16 cellular contexts compared by ENCODE assay signal in genomic region chr1:54591127-54591756, GRCh38. TPM values are rescaled to one million over a fixed set of nuclear protein-coding genes. Genes with fewer than 3 reads are reported as not detected.
DNase-seq lines count a peak whose midpoint lies in the region; ATAC-seq, FAIRE-seq and TF ChIP-seq lines count a peak whose summit lies in the region.
"Had no signal": no experiment of that assay in that cellular context is flagged by ENCODE, and none has a peak within 500 bp of the region (broad histone marks: within the 10 kb centered on the region; RNA-seq: fewer than 3 reads in every experiment).

No MANE protein-coding gene starts in this region.

- H3K4me3 ChIP-seq in K562: no peak overlapping the region
- H3K4me3 ChIP-seq in HepG2 (replicated peaks in 1 of 3; ENCODE audit: insufficient read depth in 1 of 3, low read depth in 2 of 3, low read length in 3 of 3): no peak overlapping the region
- no peak overlapping the region for H3K4me3 ChIP-seq in tibial nerve

- H3K27ac ChIP-seq in K562 (ENCODE audit: extremely low read depth, low read depth, low read length) (no peak overlapping the region), HepG2 (ENCODE audit: extremely low read length, insufficient read depth, low read length) (no peak overlapping the region), tibial nerve (no peak overlapping the region)

- no peaks in the 10 kb centered on the region for H3K9me3 Mint-ChIP-seq in natural killer cell treated with Interleukin-12 subunit alpha and Interleukin-12 subunit beta and Interleukin-15 and Interleukin-18, amount 100 ng/mL, for 72 hours
- H3K9me3 Mint-ChIP-seq in natural killer cell: no peaks in the 10 kb centered on the region

- no peak overlapping the region for H3K27ac Mint-ChIP-seq in natural killer cell treated with Interleukin-12 subunit alpha and Interleukin-12 subunit beta and Interleukin-15 and Interleukin-18, amount 100 ng/mL, for 72 hours
- H3K27ac Mint-ChIP-seq in natural killer cell: no peak overlapping the region

- H3K36me3 ChIP-seq in K562 (ENCODE audit: control insufficient read depth, insufficient read depth, low read length) (no peaks in the 10 kb centered on the region), HepG2 (replicated peaks in 1 of 2; ENCODE audit: control insufficient read depth in 1 of 2, insufficient read depth in 2 of 2, low read length in 2 of 2) (no peaks in the 10 kb centered on the region; a peak in 1 of 5 replicates), tibial nerve (peaks cover 0 to 22% (median 0%) of the 10 kb centered on the region in 3 donors)

- no peak overlapping the region for H2AFZ ChIP-seq in K562 (ENCODE audit: low read depth, low read length)
- H2AFZ ChIP-seq in HepG2 (ENCODE audit: low read length): no peak overlapping the region

- TF ChIP-seq RAD21 in K562 (CRISPR knock-in tag; conservative IDR thresholded peaks at IDR 0.05 in 1 of 2, IDR thresholded peaks at IDR 0.05 in 1 of 2): no peak
- TF ChIP-seq RAD21 in HepG2 (CRISPR knock-in tag; IDR thresholded peaks at IDR 0.05): no peak

- H3K9me3 ChIP-seq in K562 (replicated peaks; ENCODE audit: control insufficient read depth, insufficient read depth, low read depth, low read length): no peaks in the 10 kb centered on the region
- H3K9me3 ChIP-seq in HepG2 (ENCODE audit: low read length): no peaks in the 10 kb centered on the region
- H3K9me3 ChIP-seq in tibial nerve: no peaks in the 10 kb centered on the region

- DNase-seq in natural killer cell treated with Interleukin-12 subunit alpha and Interleukin-12 subunit beta and Interleukin-15 and Interleukin-18, amount 100 ng/mL, for 72 hours (ENCODE audit: low spot score): peak; percentile 34
- no peak for DNase-seq in natural killer cell
- no peak for DNase-seq in K562 (ENCODE audit: extremely low read depth in 1 of 4, low spot score in 3 of 4)
- DNase-seq in HepG2 (ENCODE audit: low spot score): no peak
- no peak for DNase-seq in NCI-H446 treated with DMSO at 0.1 percent for 48 hours (lab: John Stamatoyannopoulos, UW)
- no peak for DNase-seq in tibial nerve (ENCODE audit: low spot score in 2 of 2)
- no peak for DNase-seq in H4 (ENCODE audit: low spot score)
- DNase-seq: 8988T, C1 segment of cervical spinal cord, NCI-H187 treated with DMSO at 0.1 percent for 48 hours, NCI-H748 treated with DMSO at 0.1 percent for 48 hours, OCI-M1, SHP77 treated with DMSO at 0.1 percent for 48 hours had no signal

- CTCF ChIA-PET in K562 (lab: Yijun Ruan, JAX; ENCODE audit: low intra/inter-chr PET ratio): no interaction called here
- CTCF ChIA-PET in HepG2 (lab: Yijun Ruan, JAX; ENCODE audit: low intra/inter-chr PET ratio, low total read pairs): no interaction called here

- H3K4me1 ChIP-seq in K562 (replicated peaks in 1 of 2; ENCODE audit: control insufficient read depth in 2 of 2, insufficient read depth in 2 of 2, low read length in 2 of 2) (peaks cover 0 to 5% of the 10 kb centered on the region in 2 experiments; a peak in 1 of 5 replicates), HepG2 (ENCODE audit: insufficient read depth, low read length) (peaks cover 21% of the 10 kb centered on the region), tibial nerve (no peaks in the 10 kb centered on the region)

- 9% methylated on average over 5 of the region's 5 CpGs for WGBS in K562 (ENCODE audit: insufficient coverage, low coverage, missing lambda C conversion rate)
- WGBS in HepG2 (ENCODE audit: low lambda C conversion rate): 95% methylated on average over 3 of the region's 5 CpGs
- 86 to 89% methylated on average over 4 to 5 of the region's 5 CpGs for WGBS in tibial nerve, 2 donors

- TF ChIP-seq CTCF in natural killer cell (IDR thresholded peaks at IDR 0.05) (no peak), K562 (IDR thresholded peaks at IDR 0.05 in 2 of 3, conservative IDR thresholded peaks at IDR 0.05 in 1 of 3; ENCODE audit: insufficient read depth in 2 of 3, low read depth in 1 of 3, low read length in 3 of 3) (no peak), HepG2 (CRISPR knock-in tag; IDR thresholded peaks at IDR 0.05) (no peak), tibial nerve (IDR thresholded peaks at IDR 0.05) (no peak)

- BruUV-seq in K562 (replicated peaks; lab: Mats Ljungman, UMichigan) (no TSS peak), HepG2 (replicated peaks; lab: Mats Ljungman, UMichigan) (no TSS peak)

- no peaks in the 10 kb centered on the region for H4K20me1 ChIP-seq in K562 (replicated peaks; ENCODE audit: control insufficient read depth, insufficient read depth, low read length)
- no peaks in the 10 kb centered on the region for H4K20me1 ChIP-seq in HepG2 (ENCODE audit: insufficient read depth, low read length)

- no peak overlapping the region for H3K4me3 Mint-ChIP-seq in natural killer cell treated with Interleukin-12 subunit alpha and Interleukin-12 subunit beta and Interleukin-15 and Interleukin-18, amount 100 ng/mL, for 72 hours
- H3K4me3 Mint-ChIP-seq in natural killer cell: no peak overlapping the region

- H3K9ac ChIP-seq in K562 (ENCODE audit: insufficient read depth in 1 of 2, low read depth in 2 of 2, low read length in 2 of 2) (no peak overlapping the region), HepG2 (ENCODE audit: insufficient read depth, low read depth, low read length) (no peak overlapping the region)

- TF ChIP-seq EP300 in K562 (IDR thresholded peaks at IDR 0.05; ENCODE audit: low read length): no peak
- no peak for TF ChIP-seq EP300 in HepG2 (IDR thresholded peaks at IDR 0.05; ENCODE audit: low read depth in 2 of 2, low read length in 2 of 2)
- TF ChIP-seq EP300 in HepG2 (CRISPR knock-in tag; IDR thresholded peaks at IDR 0.05; ENCODE audit: borderline replicate concordance): no peak
- no peak for TF ChIP-seq EP300 in tibial nerve (IDR thresholded peaks at IDR 0.05)

- H3K4me2 ChIP-seq in K562 (ENCODE audit: insufficient read depth, low read length) (no peak overlapping the region), HepG2 (ENCODE audit: low read depth, low read length) (no peak overlapping the region)

- no peaks in the 10 kb centered on the region for H3K9me1 ChIP-seq in K562 (ENCODE audit: control insufficient read depth, insufficient read depth, low read length)

- POLR2A ChIA-PET in K562 (lab: Yijun Ruan, JAX) (interaction anchor here (0.6 to 4.3 kb wide), 2 partner anchors 11 to 12 kb away, joined by 3 to 14 read pairs; no protein-coding TSS in a partner anchor), HepG2 (lab: Yijun Ruan, JAX) (interaction anchor here (2.1 kb wide), 1 partner anchor 12 kb away, joined by 4 read pairs; no protein-coding TSS in a partner anchor)

- H3K36me3 Mint-ChIP-seq in natural killer cell treated with Interleukin-12 subunit alpha and Interleukin-12 subunit beta and Interleukin-15 and Interleukin-18, amount 100 ng/mL, for 72 hours: no peaks in the 10 kb centered on the region
- no peaks in the 10 kb centered on the region for H3K36me3 Mint-ChIP-seq in natural killer cell

- H3K79me2 ChIP-seq in K562 (ENCODE audit: control insufficient read depth, insufficient read depth, low read length): no peaks in the 10 kb centered on the region
- H3K79me2 ChIP-seq in HepG2 (ENCODE audit: insufficient read depth, low read length): no peaks in the 10 kb centered on the region

- peak in 1 of 2 donors; percentile 20 for ATAC-seq in natural killer cell treated with Interleukin-12 subunit alpha and Interleukin-12 subunit beta and Interleukin-15 and Interleukin-18, amount 100 ng/mL, for 72 hours
- ATAC-seq in natural killer cell (no peak), K562 (no peak), HepG2 (no peak), GM21619 (IDR thresholded peaks at IDR 0.05; ENCODE audit: unreplicated experiment) (no peak)

- H3K27me3 ChIP-seq in K562 (ENCODE audit: control insufficient read depth in 2 of 2, insufficient read depth in 2 of 2, low read length in 2 of 2) (peaks cover 4 to 21% of the 10 kb centered on the region in 2 experiments; a peak in 4 of 5 replicates), HepG2 (ENCODE audit: control insufficient read depth in 1 of 2, insufficient read depth in 2 of 2, low read length in 2 of 2) (no peaks in the 10 kb centered on the region), tibial nerve (no peaks in the 10 kb centered on the region)

- in situ Hi-C loops in K562 (cut with MboI) (no loop called here), HepG2 (cut with HindIII; ENCODE audit: extremely low pct_ligation_motif_present, low pct_unique_long_range_greater_than_20kb) (no loop called here)

- no peak for TF ChIP-seq POLR2A in K562 (conservative IDR thresholded peaks at IDR 0.05)
- no peak for TF ChIP-seq POLR2A in HepG2 (IDR thresholded peaks at IDR 0.05; ENCODE audit: insufficient read depth in 1 of 2, low read depth in 2 of 2, low read length in 2 of 2)
- TF ChIP-seq POLR2A in tibial nerve (IDR thresholded peaks at IDR 0.05): no peak

- FAIRE-seq in K562 (lab: Jason Lieb, UNC) (no peak), HepG2 (lab: Jason Lieb, UNC) (no peak)
- FAIRE-seq: H54 had no signal

- peaks cover 4 to 5% of the 10 kb centered on the region in 2 donors for H3K4me1 Mint-ChIP-seq in natural killer cell treated with Interleukin-12 subunit alpha and Interleukin-12 subunit beta and Interleukin-15 and Interleukin-18, amount 100 ng/mL, for 72 hours (ENCODE audit: low read depth in 2 of 2)
- H3K4me1 Mint-ChIP-seq in natural killer cell: peaks cover 6% of the 10 kb centered on the region in 2 donors

- H3K27me3 Mint-ChIP-seq in natural killer cell treated with Interleukin-12 subunit alpha and Interleukin-12 subunit beta and Interleukin-15 and Interleukin-18, amount 100 ng/mL, for 72 hours: no peaks in the 10 kb centered on the region
- no peaks in the 10 kb centered on the region for H3K27me3 Mint-ChIP-seq in natural killer cell (ENCODE audit: low read depth in 2 of 2)

- intact Hi-C loops in natural killer cell (cut with micrococcal nuclease): no loop called here
- intact Hi-C loops in K562 (cut with micrococcal nuclease): no loop called here
- intact Hi-C loops in HepG2 (cut with micrococcal nuclease; ENCODE audit: unreplicated experiment): no loop called here

RNA-seq across cellular contexts. Expression of gene FAM151A, which starts 32.1 kb away (rescaled TPM):
- total RNA-seq in natural killer cell treated with Interleukin-12 subunit alpha and Interleukin-12 subunit beta and Interleukin-15 and Interleukin-18, amount 100 ng/mL, for 72 hours: not detected
- total RNA-seq in natural killer cell: not detected
- not detected in 2 replicates for total RNA-seq in K562 (2011; cell fraction: chromatin; rRNA removed; ENCODE audit: low replicate concordance)
- total RNA-seq in K562 (2011; cell fraction: nucleolus; rRNA removed): not detected in 2 replicates
- not detected in 2 replicates for total RNA-seq in K562 (2011; cell fraction: nucleoplasm; rRNA removed)
- total RNA-seq in K562 (2014; rRNA removed): not detected in 2 replicates
- total RNA-seq in K562 (2014; rRNA removed; fragmentation: Illumina TruSeq; extraction: Trizol): not detected in 2 replicates
- not detected in 2 replicates for total RNA-seq in K562 (2015; rRNA removed; fragmentation: Illumina TruSeq; extraction: Trizol)
- total RNA-seq in K562 (2021): not detected in 2 replicates
- not detected in 2 replicates for polyA plus RNA-seq in K562 (2011; rRNA removed)
- 0.04 TPM in 1 of 2 replicates, not detected in the other for polyA plus RNA-seq in K562 (2011; cell fraction: cytosol; rRNA removed)
- polyA plus RNA-seq in K562 (2011; cell fraction: nucleus; rRNA removed): not detected in 2 replicates
- polyA plus RNA-seq in K562 (2012): not detected in 2 replicates
- not detected in 2 replicates for polyA plus RNA-seq in K562 (2014; fragmentation: Illumina TruSeq; extraction: Trizol)
- not detected for polyA plus RNA-seq in K562 (2014; fragmentation: Nextera tagmentation; extraction: Ambion mirVana)
- polyA plus RNA-seq in K562 (2014; rRNA removed): not detected in 2 replicates
- not detected in 2 replicates for polyA minus RNA-seq in K562 (2011; rRNA and poly(A)+ RNA removed)
- not detected in 2 replicates for polyA minus RNA-seq in K562 (2011; cell fraction: cytosol; rRNA and poly(A)+ RNA removed)
- polyA minus RNA-seq in K562 (2011; cell fraction: nucleus; rRNA and poly(A)+ RNA removed): not detected in 2 replicates
- total RNA-seq in HepG2 (2016; rRNA removed; fragmentation: Illumina TruSeq; extraction: Trizol): 1.5 and 3.6 TPM in 2 replicates
- total RNA-seq in HepG2 (2016; cell fraction: cytosol; rRNA removed; fragmentation: Illumina TruSeq; extraction: Trizol; ENCODE audit: low read depth): 0.40 and 0.79 TPM in 2 replicates
- 1.3 and 4.4 TPM in 2 replicates for total RNA-seq in HepG2 (2016; cell fraction: insoluble cytoplasmic fraction; rRNA removed; fragmentation: Illumina TruSeq; extraction: Trizol)
- 0.77 and 1.3 TPM in 2 replicates for total RNA-seq in HepG2 (2016; cell fraction: membrane; rRNA removed; fragmentation: Illumina TruSeq; extraction: Trizol)
- total RNA-seq in HepG2 (2016; cell fraction: nucleus; rRNA removed; fragmentation: Illumina TruSeq; extraction: Trizol): 2.6 and 3.0 TPM in 2 replicates
- 0.25 and 0.29 TPM in 2 replicates for polyA plus RNA-seq in HepG2 (2011; rRNA removed)
- polyA plus RNA-seq in HepG2 (2011; cell fraction: cytosol; rRNA removed): 0.09 and 0.28 TPM in 2 replicates
- 0.21 and 0.26 TPM in 2 replicates for polyA plus RNA-seq in HepG2 (2011; cell fraction: nucleus; rRNA removed)
- 0.08 and 0.19 TPM in 2 replicates for polyA plus RNA-seq in HepG2 (2012)
- polyA plus RNA-seq in HepG2 (2016; cell fraction: cytosol; fragmentation: Illumina TruSeq; extraction: Trizol; ENCODE audit: low read depth): 0.55 and 0.68 TPM in 2 replicates
- polyA plus RNA-seq in HepG2 (2016; cell fraction: insoluble cytoplasmic fraction; fragmentation: Illumina TruSeq; extraction: Trizol; ENCODE audit: low read depth): 0.85 and 1.2 TPM in 2 replicates
- 0.62 and 0.73 TPM in 2 replicates for polyA plus RNA-seq in HepG2 (2016; cell fraction: membrane; fragmentation: Illumina TruSeq; extraction: Trizol; ENCODE audit: low read depth)
- polyA plus RNA-seq in HepG2 (2016; cell fraction: nucleus; fragmentation: Illumina TruSeq; extraction: Trizol; ENCODE audit: insufficient read depth, low read depth): 3.3 and 3.5 TPM in 2 replicates
- polyA minus RNA-seq in HepG2 (2011; rRNA and poly(A)+ RNA removed; ENCODE audit: low replicate concordance): 0.38 TPM in 1 of 2 replicates, not detected in the other
- polyA minus RNA-seq in HepG2 (2011; cell fraction: cytosol; rRNA and poly(A)+ RNA removed): not detected in 2 replicates
- polyA minus RNA-seq in HepG2 (2011; cell fraction: nucleus; rRNA and poly(A)+ RNA removed): not detected in 2 replicates
- total RNA-seq in tibial nerve: not detected
- total RNA-seq in H4 (2014; rRNA removed; shearing (Covaris generic)): not detected in 2 replicates
- total RNA-seq: RPMI7951 had no signal

RNA-seq across cellular contexts. Expression of gene ACOT11, which starts 43.2 kb away (rescaled TPM):
- under 1 TPM; 0.33 to 0.52 TPM for total RNA-seq in natural killer cell treated with Interleukin-12 subunit alpha and Interleukin-12 subunit beta and Interleukin-15 and Interleukin-18, amount 100 ng/mL, for 72 hours
- total RNA-seq in natural killer cell (1 to 10 TPM in 1 of 3 donors, under 1 TPM in 2; 0.61 to 1.2 (median 0.85) TPM), K562 (2014; rRNA removed) (0.49 and 0.64 TPM in 2 replicates), K562 (2014; rRNA removed; fragmentation: Illumina TruSeq; extraction: Trizol) (0.04 and 0.16 TPM in 2 replicates), K562 (2015; rRNA removed; fragmentation: Illumina TruSeq; extraction: Trizol) (0.33 and 0.64 TPM in 2 replicates), K562 (2021) (0.89 and 1.2 TPM in 2 replicates), HepG2 (2016; rRNA removed; fragmentation: Illumina TruSeq; extraction: Trizol) (3.0 and 3.3 TPM in 2 replicates), tibial nerve (10 to 100 TPM in 2 of 4 donors, 1 to 10 TPM in 2; 7.5 to 13.8 (median 10.2) TPM)
- total RNA-seq in K562 (2011; cell fraction: chromatin; rRNA removed; ENCODE audit: low replicate concordance): 1.0 and 3.3 TPM in 2 replicates
- 1.4 and 1.7 TPM in 2 replicates for total RNA-seq in K562 (2011; cell fraction: nucleolus; rRNA removed)
- total RNA-seq in K562 (2011; cell fraction: nucleoplasm; rRNA removed): 0.73 and 1.7 TPM in 2 replicates
- polyA plus RNA-seq in K562 (2011; rRNA removed) (0.31 and 2.8 TPM in 2 replicates), K562 (2014; fragmentation: Illumina TruSeq; extraction: Trizol) (0.42 and 0.91 TPM in 2 replicates), K562 (2014; fragmentation: Nextera tagmentation; extraction: Ambion mirVana) (not detected), K562 (2014; rRNA removed) (0.71 and 0.78 TPM in 2 replicates), HepG2 (2011; rRNA removed) (2.6 and 2.8 TPM in 2 replicates)
- polyA plus RNA-seq in K562 (2011; cell fraction: cytosol; rRNA removed): 0.63 and 1.6 TPM in 2 replicates
- 2.9 and 6.7 TPM in 2 replicates for polyA plus RNA-seq in K562 (2011; cell fraction: nucleus; rRNA removed)
- polyA plus RNA-seq in K562 (2012): 0.46 and 1.5 TPM in 2 replicates
- 0.21 and 2.1 TPM in 2 replicates for polyA minus RNA-seq in K562 (2011; rRNA and poly(A)+ RNA removed)
- polyA minus RNA-seq in K562 (2011; cell fraction: cytosol; rRNA and poly(A)+ RNA removed): 1.2 TPM in 1 of 2 replicates, not detected in the other
- polyA minus RNA-seq in K562 (2011; cell fraction: nucleus; rRNA and poly(A)+ RNA removed): 0.40 and 5.1 TPM in 2 replicates
- total RNA-seq in HepG2 (2016; cell fraction: cytosol; rRNA removed; fragmentation: Illumina TruSeq; extraction: Trizol; ENCODE audit: low read depth): 0.79 and 1.0 TPM in 2 replicates
- 2.1 and 2.6 TPM in 2 replicates for total RNA-seq in HepG2 (2016; cell fraction: insoluble cytoplasmic fraction; rRNA removed; fragmentation: Illumina TruSeq; extraction: Trizol)
- 2.2 TPM in 2 replicates for total RNA-seq in HepG2 (2016; cell fraction: membrane; rRNA removed; fragmentation: Illumina TruSeq; extraction: Trizol)
- total RNA-seq in HepG2 (2016; cell fraction: nucleus; rRNA removed; fragmentation: Illumina TruSeq; extraction: Trizol): 1.8 and 2.5 TPM in 2 replicates
- polyA plus RNA-seq in HepG2 (2011; cell fraction: cytosol; rRNA removed): 0.88 and 1.6 TPM in 2 replicates
- polyA plus RNA-seq in HepG2 (2011; cell fraction: nucleus; rRNA removed): 6.8 and 12.7 TPM in 2 replicates
- polyA plus RNA-seq in HepG2 (2012): 1.4 and 2.1 TPM in 2 replicates
- 0.62 and 0.68 TPM in 2 replicates for polyA plus RNA-seq in HepG2 (2016; cell fraction: cytosol; fragmentation: Illumina TruSeq; extraction: Trizol; ENCODE audit: low read depth)
- polyA plus RNA-seq in HepG2 (2016; cell fraction: insoluble cytoplasmic fraction; fragmentation: Illumina TruSeq; extraction: Trizol; ENCODE audit: low read depth): 1.9 and 3.1 TPM in 2 replicates
- polyA plus RNA-seq in HepG2 (2016; cell fraction: membrane; fragmentation: Illumina TruSeq; extraction: Trizol; ENCODE audit: low read depth): 1.3 and 1.4 TPM in 2 replicates
- 4.8 and 6.2 TPM in 2 replicates for polyA plus RNA-seq in HepG2 (2016; cell fraction: nucleus; fragmentation: Illumina TruSeq; extraction: Trizol; ENCODE audit: insufficient read depth, low read depth)
- polyA minus RNA-seq in HepG2 (2011; rRNA and poly(A)+ RNA removed; ENCODE audit: low replicate concordance): 7.7 and 8.7 TPM in 2 replicates
- polyA minus RNA-seq in HepG2 (2011; cell fraction: cytosol; rRNA and poly(A)+ RNA removed): 1.4 and 2.3 TPM in 2 replicates
- 3.1 and 5.0 TPM in 2 replicates for polyA minus RNA-seq in HepG2 (2011; cell fraction: nucleus; rRNA and poly(A)+ RNA removed)
- 1.5 and 1.6 TPM in 2 replicates for total RNA-seq in H4 (2014; rRNA removed; shearing (Covaris generic))

RNA-seq across cellular contexts. Expression of gene MROH7, which starts 50.3 kb away (rescaled TPM):
- under 1 TPM in 1 of 2 donors, not detected in 1; 0.84 TPM for total RNA-seq in natural killer cell treated with Interleukin-12 subunit alpha and Interleukin-12 subunit beta and Interleukin-15 and Interleukin-18, amount 100 ng/mL, for 72 hours
- total RNA-seq in natural killer cell (under 1 TPM; 0.16 to 0.88 (median 0.33) TPM), K562 (2014; rRNA removed) (not detected in 2 replicates), K562 (2014; rRNA removed; fragmentation: Illumina TruSeq; extraction: Trizol) (not detected in 2 replicates), K562 (2015; rRNA removed; fragmentation: Illumina TruSeq; extraction: Trizol) (not detected in 2 replicates), K562 (2021) (not detected in 2 replicates), HepG2 (2016; rRNA removed; fragmentation: Illumina TruSeq; extraction: Trizol) (0.09 TPM in 1 of 2 replicates, not detected in the other), tibial nerve (1 to 10 TPM; 4.4 to 7.2 (median 5.8) TPM)
- not detected in 2 replicates for total RNA-seq in K562 (2011; cell fraction: chromatin; rRNA removed; ENCODE audit: low replicate concordance)
- total RNA-seq in K562 (2011; cell fraction: nucleolus; rRNA removed): not detected in 2 replicates
- not detected in 2 replicates for total RNA-seq in K562 (2011; cell fraction: nucleoplasm; rRNA removed)
- polyA plus RNA-seq in K562 (2011; rRNA removed) (0.03 TPM in 1 of 2 replicates, not detected in the other), K562 (2014; fragmentation: Illumina TruSeq; extraction: Trizol) (not detected in 2 replicates), K562 (2014; fragmentation: Nextera tagmentation; extraction: Ambion mirVana) (not detected), K562 (2014; rRNA removed) (not detected in 2 replicates), HepG2 (2011; rRNA removed) (0.08 and 0.09 TPM in 2 replicates)
- polyA plus RNA-seq in K562 (2011; cell fraction: cytosol; rRNA removed): 0.01 TPM in 1 of 2 replicates, not detected in the other
- 0.48 TPM in 1 of 2 replicates, not detected in the other for polyA plus RNA-seq in K562 (2011; cell fraction: nucleus; rRNA removed)
- polyA plus RNA-seq in K562 (2012): 0.04 TPM in 1 of 2 replicates, not detected in the other
- polyA minus RNA-seq in K562 (2011; rRNA and poly(A)+ RNA removed): 0.24 TPM in 1 of 2 replicates, not detected in the other
- polyA minus RNA-seq in K562 (2011; cell fraction: cytosol; rRNA and poly(A)+ RNA removed): not detected in 2 replicates
- polyA minus RNA-seq in K562 (2011; cell fraction: nucleus; rRNA and poly(A)+ RNA removed): 0.33 TPM in 1 of 2 replicates, not detected in the other
- not detected in 2 replicates for total RNA-seq in HepG2 (2016; cell fraction: cytosol; rRNA removed; fragmentation: Illumina TruSeq; extraction: Trizol; ENCODE audit: low read depth)
- not detected in 2 replicates for total RNA-seq in HepG2 (2016; cell fraction: insoluble cytoplasmic fraction; rRNA removed; fragmentation: Illumina TruSeq; extraction: Trizol)
- total RNA-seq in HepG2 (2016; cell fraction: membrane; rRNA removed; fragmentation: Illumina TruSeq; extraction: Trizol): not detected in 2 replicates
- not detected in 2 replicates for total RNA-seq in HepG2 (2016; cell fraction: nucleus; rRNA removed; fragmentation: Illumina TruSeq; extraction: Trizol)
- polyA plus RNA-seq in HepG2 (2011; cell fraction: cytosol; rRNA removed): not detected in 2 replicates
- 0.27 and 0.29 TPM in 2 replicates for polyA plus RNA-seq in HepG2 (2011; cell fraction: nucleus; rRNA removed)
- 0.05 and 0.12 TPM in 2 replicates for polyA plus RNA-seq in HepG2 (2012)
- not detected in 2 replicates for polyA plus RNA-seq in HepG2 (2016; cell fraction: cytosol; fragmentation: Illumina TruSeq; extraction: Trizol; ENCODE audit: low read depth)
- polyA plus RNA-seq in HepG2 (2016; cell fraction: insoluble cytoplasmic fraction; fragmentation: Illumina TruSeq; extraction: Trizol; ENCODE audit: low read depth): not detected in 2 replicates
- not detected in 2 replicates for polyA plus RNA-seq in HepG2 (2016; cell fraction: membrane; fragmentation: Illumina TruSeq; extraction: Trizol; ENCODE audit: low read depth)
- not detected in 2 replicates for polyA plus RNA-seq in HepG2 (2016; cell fraction: nucleus; fragmentation: Illumina TruSeq; extraction: Trizol; ENCODE audit: insufficient read depth, low read depth)
- polyA minus RNA-seq in HepG2 (2011; rRNA and poly(A)+ RNA removed; ENCODE audit: low replicate concordance): 0.16 and 1.7 TPM in 2 replicates
- not detected in 2 replicates for polyA minus RNA-seq in HepG2 (2011; cell fraction: cytosol; rRNA and poly(A)+ RNA removed)
- polyA minus RNA-seq in HepG2 (2011; cell fraction: nucleus; rRNA and poly(A)+ RNA removed): 0.37 TPM in 1 of 2 replicates, not detected in the other
- total RNA-seq in H4 (2014; rRNA removed; shearing (Covaris generic)): not detected in 2 replicates
- total RNA-seq: RPMI7951 had no signal
